In the genomic region with DNA sequence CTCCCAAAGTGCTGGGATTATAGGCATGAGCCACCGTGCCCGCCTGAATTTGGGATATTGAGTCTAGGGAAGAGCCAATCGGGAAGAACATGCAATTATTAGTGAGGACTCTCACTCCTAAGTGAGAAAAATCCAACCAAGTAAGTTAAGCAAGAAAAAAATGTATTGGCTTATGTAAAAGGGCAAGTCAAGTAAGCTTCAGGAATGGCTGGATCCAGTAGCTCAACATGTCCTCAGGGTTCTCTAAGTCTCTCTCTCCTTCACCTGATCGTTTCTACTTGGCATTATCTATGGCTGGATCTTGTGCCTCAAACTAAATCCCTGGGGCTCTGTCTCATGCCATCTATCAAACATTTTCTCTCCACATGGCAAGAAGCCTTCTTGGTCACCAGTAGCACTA, we compare ENCODE assay signal across 12 cellular contexts. TPM values are rescaled to one million over a fixed set of nuclear protein-coding genes. Genes with fewer than 3 reads are reported as not detected.
"Had no signal": no experiment of that assay in that cellular context is flagged by ENCODE, and none has a peak within 500 bp of the region (broad histone marks: within the 10 kb centered on the region; RNA-seq: fewer than 3 reads in every experiment).

No MANE protein-coding gene starts in this region.

- H3K4me1 ChIP-seq: HAP-1 had no signal

- FAIRE-seq: H1, H54 had no signal

- H3K36me3 ChIP-seq: HAP-1 had no signal

- H3K4me2 ChIP-seq: GM23338 had no signal

- ATAC-seq: GM23338, HCT116 had no signal

- H3K27ac Mint-ChIP-seq: GM23338, H9, HFFc6 had no signal

- H3K4me3 ChIP-seq: GM23248, GM23338, HAP-1 had no signal

- H2AFZ ChIP-seq: GM23248, GM23338 had no signal

- DNase-seq: GM23248, GOT3, H7, H9, HCEC 1CT, HFFc6 had no signal

- H3K9me3 ChIP-seq: HAP-1 had no signal

- H3K4me3 Mint-ChIP-seq: GM23338, H9, HFFc6 had no signal

- H3K9ac ChIP-seq: GM23248 had no signal

- H3K27ac ChIP-seq: GM23248 had no signal

RNA-seq across cellular contexts. Expression of a gene that starts 16.1 kb away (rescaled TPM):
- total RNA-seq: GM23248, GM23338, H1, H4, H7, H9, HFFc6 had no signal
- polyA plus RNA-seq: GM23248, GM23338, H1 had no signal

RNA-seq across cellular contexts. Expression of a gene that starts 35.3 kb away (rescaled TPM):
- total RNA-seq: GM23248, GM23338, HFFc6 had no signal
- polyA plus RNA-seq: GM23248, GM23338 had no signal
